Comparison of ENCODE assay signal across 8 cellular contexts in genomic region chr1:213015099-213016050, GRCh38. TPM values are rescaled to one million over a fixed set of nuclear protein-coding genes. Genes with fewer than 3 reads are reported as not detected.
DNase-seq lines count a peak whose midpoint lies in the region; ATAC-seq and TF ChIP-seq lines count a peak whose summit lies in the region.

Gene ANGEL2 (minus strand): TSS chr1:213015867. CDS start chr1:213015671, 196 bp downstream.

- H3K27ac Mint-ChIP-seq in activated T-helper 2 cell treated with anti-CD3 and anti-CD28 coated beads, Interferon-gamma antibody, Interleukin-2, Interleukin-4, amounts not matched to agents 10 μg/mL and 5 μg/mL and 100 μg/mL, durations not matched to agents 14 hours and 24 hours and 36 hours: peak within 1 kb of the TSS; percentile 100
- peak within 1 kb of the TSS; percentile 96 to 100 (median 100) for H3K27ac Mint-ChIP-seq in naive thymus-derived CD8-positive, alpha-beta T cell

- DNase-seq in EH (ENCODE audit: low read depth): peak; percentile 97
- peak; percentile 98 for DNase-seq in H4 (ENCODE audit: low spot score)
- DNase-seq in LoVo (ENCODE audit: low spot score): peak; percentile 96
- peak; percentile 85 for DNase-seq in RWPE2 (ENCODE audit: low spot score)
- DNase-seq in activated T-helper 2 cell treated with anti-CD3 and anti-CD28 coated beads, Interferon-gamma antibody, Interleukin-2, Interleukin-4, amounts not matched to agents 10 μg/mL and 5 μg/mL and 100 μg/mL, durations not matched to agents 14 hours and 24 hours and 36 hours (ENCODE audit: low spot score): peak; percentile 95
- peak; percentile 97 for DNase-seq in fibroblast of mammary gland (ENCODE audit: low read depth)
- peak; percentile 86 to 98 (median 94) for DNase-seq in naive thymus-derived CD8-positive, alpha-beta T cell
- DNase-seq in stimulated activated naive CD4-positive, alpha-beta T cell (lab: John Stamatoyannopoulos, UW): peak; percentile 87 to 95 (median 94)

- no peaks in the 10 kb centered on the region for H3K9me3 ChIP-seq in RWPE2 (ENCODE audit: severe bottlenecking)

- H3K4me3 ChIP-seq in RWPE2 (ENCODE audit: severe bottlenecking) (peak within 1 kb of the TSS; percentile 46), fibroblast of mammary gland (ENCODE audit: control insufficient read depth, low read depth, low read length) (peak within 1 kb of the TSS; percentile 88)

- H3K9me3 Mint-ChIP-seq in activated T-helper 2 cell treated with anti-CD3 and anti-CD28 coated beads, Interferon-gamma antibody, Interleukin-2, Interleukin-4, amounts not matched to agents 10 μg/mL and 5 μg/mL and 100 μg/mL, durations not matched to agents 14 hours and 24 hours and 36 hours: no peaks in the 10 kb centered on the region
- H3K9me3 Mint-ChIP-seq in naive thymus-derived CD8-positive, alpha-beta T cell: no peaks in the 10 kb centered on the region

- POLR2A ChIA-PET in naive thymus-derived CD8-positive, alpha-beta T cell (lab: Charles Lee): interaction anchor here (0.9 to 1.8 kb wide), 4 partner anchors 36 to 1265 kb away, joined by 3 to 8 read pairs (median 4); partner anchors contain the start of genes NSL1, RPS6KC1, SMYD2 and TATDN3

- peaks cover 6% of the 10 kb centered on the region for H3K27me3 Mint-ChIP-seq in activated T-helper 2 cell treated with anti-CD3 and anti-CD28 coated beads, Interferon-gamma antibody, Interleukin-2, Interleukin-4, amounts not matched to agents 10 μg/mL and 5 μg/mL and 100 μg/mL, durations not matched to agents 14 hours and 24 hours and 36 hours (ENCODE audit: low read depth)
- H3K27me3 Mint-ChIP-seq in naive thymus-derived CD8-positive, alpha-beta T cell: no peaks in the 10 kb centered on the region

- H3K36me3 ChIP-seq in RWPE2 (ENCODE audit: low read depth): peaks cover 9% of the 10 kb centered on the region; the same call in 1 of the 2 replicates

- H3K27me3 ChIP-seq in RWPE2 (ENCODE audit: insufficient read depth, poor library complexity, severe bottlenecking): no peaks in the 10 kb centered on the region

- ATAC-seq in RWPE2 (ENCODE audit: low read depth): peak; percentile 94
- peak; percentile 97 to 98 for ATAC-seq in naive thymus-derived CD8-positive, alpha-beta T cell

- TF ChIP-seq CTCF in RWPE2 (IDR thresholded peaks at IDR 0.05; ENCODE audit: poor library complexity, severe bottlenecking) (no peak), fibroblast of mammary gland (conservative IDR thresholded peaks at IDR 0.05; ENCODE audit: control insufficient read depth, insufficient read depth, low read depth, low read length) (no peak)

- no peaks in the 10 kb centered on the region for H3K4me1 ChIP-seq in RWPE2 (ENCODE audit: insufficient read depth, poor library complexity, severe bottlenecking)

- peak within 1 kb of the TSS; percentile 99 for H3K4me3 Mint-ChIP-seq in activated T-helper 2 cell treated with anti-CD3 and anti-CD28 coated beads, Interferon-gamma antibody, Interleukin-2, Interleukin-4, amounts not matched to agents 10 μg/mL and 5 μg/mL and 100 μg/mL, durations not matched to agents 14 hours and 24 hours and 36 hours (ENCODE audit: low read depth)
- H3K4me3 Mint-ChIP-seq in naive thymus-derived CD8-positive, alpha-beta T cell: peak within 1 kb of the TSS; percentile 94 to 100 (median 100)

- intact Hi-C loops in activated T-helper 2 cell treated with anti-CD3 and anti-CD28 coated beads, Interferon-gamma antibody, Interleukin-2, Interleukin-4, amounts not matched to agents 10 μg/mL and 5 μg/mL and 100 μg/mL, durations not matched to agents 14 hours and 24 hours and 36 hours (cut with micrococcal nuclease): loop anchor here (1.0 to 10.0 kb wide), 5 partner anchors 36 to 451 kb away; partner anchors contain the start of genes FLVCR1, NSL1, RPS6KC1 and TATDN3

- H3K27ac ChIP-seq in RWPE2 (ENCODE audit: poor library complexity, severe bottlenecking): peak within 1 kb of the TSS; percentile 54

- H3K4me1 Mint-ChIP-seq in activated T-helper 2 cell treated with anti-CD3 and anti-CD28 coated beads, Interferon-gamma antibody, Interleukin-2, Interleukin-4, amounts not matched to agents 10 μg/mL and 5 μg/mL and 100 μg/mL, durations not matched to agents 14 hours and 24 hours and 36 hours (ENCODE audit: low read depth): peaks cover 27% of the 10 kb centered on the region
- peaks cover 22 to 43% (median 37%) of the 10 kb centered on the region in 4 donors for H3K4me1 Mint-ChIP-seq in naive thymus-derived CD8-positive, alpha-beta T cell

- H3K36me3 Mint-ChIP-seq in activated T-helper 2 cell treated with anti-CD3 and anti-CD28 coated beads, Interferon-gamma antibody, Interleukin-2, Interleukin-4, amounts not matched to agents 10 μg/mL and 5 μg/mL and 100 μg/mL, durations not matched to agents 14 hours and 24 hours and 36 hours (ENCODE audit: low read depth): peaks cover 30% of the 10 kb centered on the region
- H3K36me3 Mint-ChIP-seq in naive thymus-derived CD8-positive, alpha-beta T cell: peaks cover 0 to 27% (median 0%) of the 10 kb centered on the region in 3 donors

RNA-seq across cellular contexts. Expression of gene ANGEL2, which starts in this region (rescaled TPM):
- total RNA-seq in H4 (2014; rRNA removed; shearing (Covaris generic)): 30.8 and 32.7 TPM in 2 replicates
- total RNA-seq in activated T-helper 2 cell treated with anti-CD3 and anti-CD28 coated beads, Interferon-gamma antibody, Interleukin-2, Interleukin-4, amounts not matched to agents 10 μg/mL and 5 μg/mL and 100 μg/mL, durations not matched to agents 14 hours and 24 hours and 36 hours: 46.2 and 46.3 TPM in 2 replicates
- total RNA-seq in naive thymus-derived CD8-positive, alpha-beta T cell: 10 to 100 TPM; 94.8 to 98.5 TPM
- 10 to 100 TPM; 18.5 to 28.1 (median 25.2) TPM for polyA plus RNA-seq in naive thymus-derived CD8-positive, alpha-beta T cell

Comparison
In these comparisons a context has a peak if more than half of its experiments do, and no peak if none do; other contexts are left out.
1. Peak in every context shown above with its lines: DNase-seq, ATAC-seq, H3K4me3 ChIP-seq and H3K27ac ChIP-seq.